ENCODE assay signal across 3 cellular contexts in genomic region chr7:27171636-27172387, GRCh38.
TF ChIP-seq lines count a peak whose summit lies in the region.

No MANE protein-coding gene starts in this region.

TF ChIP-seq in A549, 52 proteins besides CTCF, POLR2A, EP300 and RAD21:
- TF ChIP-seq REST (IDR thresholded peaks at IDR 0.05) (no peak), CBX2 (IDR thresholded peaks at IDR 0.05; ENCODE audit: borderline replicate concordance, low read depth) (no peak), ATOH8 (CRISPR knock-in tag; IDR thresholded peaks at IDR 0.05; ENCODE audit: low read depth) (no peak), NPAS2 (CRISPR knock-in tag; IDR thresholded peaks at IDR 0.05; ENCODE audit: borderline replicate concordance) (no peak), RARB (CRISPR knock-in tag; IDR thresholded peaks at IDR 0.05) (no peak), PHF8 (IDR thresholded peaks at IDR 0.05; ENCODE audit: borderline replicate concordance, low read depth) (no peak), RCOR1 (IDR thresholded peaks at IDR 0.05; ENCODE audit: low read depth, low read length) (no peak), ZFP36 (IDR thresholded peaks at IDR 0.05; ENCODE audit: borderline replicate concordance, partially characterized antibody) (no peak), RNF2 (IDR thresholded peaks at IDR 0.05; ENCODE audit: borderline replicate concordance, low read depth) (no peak), BCL3 (IDR thresholded peaks at IDR 0.05) (no peak), BHLHE40 (IDR thresholded peaks at IDR 0.05; ENCODE audit: low read depth, low read length) (no peak), MAZ (IDR thresholded peaks at IDR 0.05; ENCODE audit: borderline replicate concordance, low read depth, low read length) (no peak)

TF ChIP-seq in HepG2, 621 proteins besides CTCF, POLR2A, EP300 and RAD21:
- no peak for TF ChIP-seq ZNF383 (CRISPR knock-in tag; IDR thresholded peaks at IDR 0.05; ENCODE audit: borderline replicate concordance)
- TF ChIP-seq DBP (CRISPR knock-in tag; IDR thresholded peaks at IDR 0.05; ENCODE audit: not compliant biosample characterization), result no peak
- peak; percentile 55; the same call in 1 of the 2 replicates for TF ChIP-seq EZH2 (conservative IDR thresholded peaks at IDR 0.05; ENCODE audit: low read depth, low read length)
- TF ChIP-seq SKI (IDR thresholded peaks at IDR 0.05; ENCODE audit: partially characterized antibody), result peak; percentile 2

TF ChIP-seq in WTC11, 78 proteins besides CTCF, POLR2A, EP300 and RAD21:
- no peak for TF ChIP-seq NFE2L1 (CRISPR knock-in tag; IDR thresholded peaks at IDR 0.05)
- TF ChIP-seq ZNF423 (CRISPR knock-in tag; IDR thresholded peaks at IDR 0.05), result no peak
- no peak for TF ChIP-seq PREB (CRISPR knock-in tag; IDR thresholded peaks at IDR 0.05; ENCODE audit: borderline replicate concordance)
- no peak for TF ChIP-seq NR2C2 (CRISPR knock-in tag; IDR thresholded peaks at IDR 0.05)
- TF ChIP-seq CREM (CRISPR knock-in tag; IDR thresholded peaks at IDR 0.05), result no peak
- no peak for TF ChIP-seq ZNF263 (CRISPR knock-in tag; IDR thresholded peaks at IDR 0.05; ENCODE audit: low read depth)
- TF ChIP-seq ATF3 (CRISPR knock-in tag; conservative IDR thresholded peaks at IDR 0.05), result no peak
- TF ChIP-seq GRHL2 (CRISPR knock-in tag; IDR thresholded peaks at IDR 0.05; ENCODE audit: insufficient replicate concordance, severe bottlenecking), result no peak
- TF ChIP-seq E2F4 (CRISPR knock-in tag; IDR thresholded peaks at IDR 0.05; ENCODE audit: borderline replicate concordance, low read depth), result no peak
- no peak for TF ChIP-seq SOX15 (CRISPR knock-in tag; IDR thresholded peaks at IDR 0.05)
- TF ChIP-seq ZNF671 (CRISPR knock-in tag; IDR thresholded peaks at IDR 0.05), result no peak
- no peak for TF ChIP-seq TCF7 (CRISPR knock-in tag; IDR thresholded peaks at IDR 0.05; ENCODE audit: low read depth)
- no peak for TF ChIP-seq ZNF416 (CRISPR knock-in tag; IDR thresholded peaks at IDR 0.05)
- TF ChIP-seq NFATC4 (CRISPR knock-in tag; IDR thresholded peaks at IDR 0.05), result no peak
- no peak for TF ChIP-seq ELF4 (CRISPR knock-in tag; IDR thresholded peaks at IDR 0.05; ENCODE audit: low read depth)
- TF ChIP-seq ZNF138 (CRISPR knock-in tag; conservative IDR thresholded peaks at IDR 0.05), result no peak
